ENCODE assay signal across 9 cellular contexts in genomic region chr13:45335397-45336024, GRCh38. TPM values are rescaled to one million over a fixed set of nuclear protein-coding genes. Genes with fewer than 3 reads are reported as not detected.
DNase-seq lines count a peak whose midpoint lies in the region; ATAC-seq and TF ChIP-seq lines count a peak whose summit lies in the region.
"Had no signal": no experiment of that assay in that cellular context is flagged by ENCODE, and none has a peak within 500 bp of the region (broad histone marks: within the 10 kb centered on the region; RNA-seq: fewer than 3 reads in every experiment).

No MANE protein-coding gene starts in this region.

- H3K9me3 ChIP-seq in gastrocnemius medialis (no peaks in the 10 kb centered on the region), WERI-Rb-1 (ENCODE audit: severe bottlenecking) (no peaks in the 10 kb centered on the region)

- in situ Hi-C loops in gastrocnemius medialis (cut with MboI; ENCODE audit: low sequenced_read_pairs in 4 of 4) = no loop called here

- H3K9me3 Mint-ChIP-seq in activated CD4-positive, alpha-beta T cell treated with anti-CD3 and anti-CD28 coated beads, Interleukin-2, amount 10 ng/mL, durations not matched to agents 24 days and 14 days = no peaks in the 10 kb centered on the region

- TF ChIP-seq POLR2A in gastrocnemius medialis (IDR thresholded peaks at IDR 0.05) = no peak

- H3K36me3 Mint-ChIP-seq in activated CD4-positive, alpha-beta T cell treated with anti-CD3 and anti-CD28 coated beads, Interleukin-2, amount 10 ng/mL, durations not matched to agents 24 days and 14 days (ENCODE audit: low read depth) = peaks cover 74% of the 10 kb centered on the region

- H3K4me3 Mint-ChIP-seq in activated CD4-positive, alpha-beta T cell treated with anti-CD3 and anti-CD28 coated beads, Interleukin-2, amount 10 ng/mL, durations not matched to agents 24 days and 14 days = peak overlapping the region; percentile 99

- peak overlapping the region; percentile 62 to 100 (median 66) for H3K27ac ChIP-seq in gastrocnemius medialis
- no peak overlapping the region for H3K27ac ChIP-seq in WERI-Rb-1

- ATAC-seq in gastrocnemius medialis = peak in 1 of 2 donors; percentile 37

- H3K4me1 ChIP-seq in gastrocnemius medialis = peaks cover 87 to 94% of the 10 kb centered on the region in 2 donors

- no peaks in the 10 kb centered on the region for H3K27me3 Mint-ChIP-seq in activated CD4-positive, alpha-beta T cell treated with anti-CD3 and anti-CD28 coated beads, Interleukin-2, amount 10 ng/mL, durations not matched to agents 24 days and 14 days

- intact Hi-C loops in activated CD4-positive, alpha-beta T cell treated with anti-CD3 and anti-CD28 coated beads, Interleukin-2, amount 10 ng/mL, durations not matched to agents 24 days and 14 days (cut with micrococcal nuclease) = loop anchor here (1.0 to 2.0 kb wide), 2 partner anchors 15 to 59 kb away; no protein-coding TSS in a partner anchor
- intact Hi-C loops in gastrocnemius medialis (cut with DNase I; ENCODE audit: low total_unique reads) = loop anchor here (10.0 kb wide), 1 partner anchor 1191 kb away; no protein-coding TSS in a partner anchor

- H3K27me3 ChIP-seq in gastrocnemius medialis (no peaks in the 10 kb centered on the region), WERI-Rb-1 (ENCODE audit: insufficient read depth, low read depth, severe bottlenecking) (no peaks in the 10 kb centered on the region)

- peaks cover 8 to 61% of the 10 kb centered on the region in 2 donors for H3K36me3 ChIP-seq in gastrocnemius medialis
- peaks cover 56% of the 10 kb centered on the region for H3K36me3 ChIP-seq in WERI-Rb-1

- H3K4me1 Mint-ChIP-seq in activated CD4-positive, alpha-beta T cell treated with anti-CD3 and anti-CD28 coated beads, Interleukin-2, amount 10 ng/mL, durations not matched to agents 24 days and 14 days = peaks cover 81% of the 10 kb centered on the region

- DNase-seq in activated CD4-positive, alpha-beta T cell treated with anti-CD3 and anti-CD28 coated beads, Interleukin-2, amount 10 ng/mL, durations not matched to agents 24 days and 14 days = no peak
- DNase-seq in activated CD4-positive, alpha-beta T cell treated with anti-CD3 and anti-CD28 coated beads, Interleukin-2, amount 50 U/mL, for 48 hours = no peak
- DNase-seq in M059J (ENCODE audit: low read depth) (peak; percentile 20), cardiac fibroblast (ENCODE audit: low read depth in 2 of 2) (peak; percentile 31 to 34), gastrocnemius medialis (no peak), WERI-Rb-1 (no peak), NCI-H510A (lab: John Stamatoyannopoulos, UW) (no peak), H4 (ENCODE audit: low spot score) (no peak)
- DNase-seq: NCI-H187 treated with DMSO at 0.1 percent for 48 hours had no signal

- no peak overlapping the region for H3K27ac Mint-ChIP-seq in activated CD4-positive, alpha-beta T cell treated with anti-CD3 and anti-CD28 coated beads, Interleukin-2, amount 10 ng/mL, durations not matched to agents 24 days and 14 days

- no peak for TF ChIP-seq CTCF in cardiac fibroblast (IDR thresholded peaks at IDR 0.05; ENCODE audit: low read depth, low read length)
- TF ChIP-seq CTCF in gastrocnemius medialis (IDR thresholded peaks at IDR 0.05 in 4 of 5, conservative IDR thresholded peaks at IDR 0.05 in 1 of 5) = no peak
- no peak for TF ChIP-seq CTCF in WERI-Rb-1 (IDR thresholded peaks at IDR 0.05; ENCODE audit: low read depth, low read length)

- no peak overlapping the region for H3K4me3 ChIP-seq in cardiac fibroblast (replicated peaks in 1 of 2; ENCODE audit: low read depth in 2 of 2, low read length in 2 of 2)
- peak overlapping the region in 1 of 4 donors; percentile 16 for H3K4me3 ChIP-seq in gastrocnemius medialis
- no peak overlapping the region for H3K4me3 ChIP-seq in WERI-Rb-1 (ENCODE audit: low read depth, low read length)

RNA-seq across cellular contexts. Expression of gene TPT1, which starts 5.5 kb away (rescaled TPM):
- 2,188 and 2,224 TPM in 2 replicates for total RNA-seq in activated CD4-positive, alpha-beta T cell treated with anti-CD3 and anti-CD28 coated beads, Interleukin-2, amount 10 ng/mL, durations not matched to agents 24 days and 14 days
- total RNA-seq in M059J (2014; rRNA removed; shearing (Covaris generic)) = 1,259 and 1,419 TPM in 2 replicates
- total RNA-seq in gastrocnemius medialis = 1,000 to 10,000 TPM; 4,595 to 7,577 (median 5,951) TPM
- 2,361 and 2,437 TPM in 2 replicates for total RNA-seq in H4 (2014; rRNA removed; shearing (Covaris generic))

Comparison
In these comparisons a context has a peak if more than half of its experiments do, and no peak if none do; other contexts are left out.
1. DNase-seq: peak in M059J (single experiment) and cardiac fibroblast (2 of 2); none in activated CD4-positive, alpha-beta T cell treated with anti-CD3 and anti-CD28 coated beads, Interleukin-2, amount 10 ng/mL, durations not matched to agents 24 days and 14 days (single experiment), activated CD4-positive, alpha-beta T cell treated with anti-CD3 and anti-CD28 coated beads, Interleukin-2, amount 50 U/mL, for 48 hours (0 of 2), gastrocnemius medialis (0 of 2), WERI-Rb-1 (single experiment), NCI-H510A (single experiment) and H4 (single experiment).